ENCODE assay signal across 13 cellular contexts in the genomic region with DNA sequence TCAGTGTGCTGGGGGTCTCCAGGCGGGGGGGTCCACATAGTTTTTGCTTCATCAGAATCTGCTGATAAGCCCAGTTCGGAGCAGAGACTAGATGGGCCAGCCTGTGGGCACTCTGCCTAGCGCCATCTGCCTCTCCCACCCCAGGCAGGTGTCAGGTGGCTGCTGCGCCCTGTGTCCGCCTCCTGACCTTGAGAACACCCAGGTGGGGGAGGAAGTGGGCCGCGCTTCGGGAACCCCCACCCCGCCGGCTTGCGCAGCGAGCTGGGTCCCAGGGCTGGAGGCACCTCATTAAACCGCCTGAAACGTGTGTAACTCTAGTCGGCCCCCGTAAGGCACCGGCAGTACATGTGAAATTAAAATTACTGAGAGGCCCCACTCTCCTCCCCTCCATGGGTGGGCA.
"Had no signal": no experiment of that assay in that cellular context is flagged by ENCODE, and none has a peak within 500 bp of the region (broad histone marks: within the 10 kb centered on the region; RNA-seq: fewer than 3 reads in every experiment).

No MANE protein-coding gene starts in this region.

- DNase-seq: activated CD4-positive, alpha-beta T cell treated with anti-CD3 and anti-CD28 coated beads, Interleukin-2, amount 50 U/mL, for 1 hour; activated CD4-positive, CD25-positive, alpha-beta regulatory T cell; activated naive CD8-positive, alpha-beta T cell treated with anti-CD3 and anti-CD28 coated beads, Interleukin-2, amount 50 U/mL, for 24 hours; colonic mucosa; effector CD4-positive, alpha-beta T cell; SHP77 treated with DMSO at 0.1 percent for 48 hours had no signal

- H3K27me3 ChIP-seq: cardiac muscle cell, colonic mucosa, heart right ventricle, tibial nerve had no signal

- ATAC-seq: activated naive CD8-positive, alpha-beta T cell treated with anti-CD3 and anti-CD28 coated beads, Interleukin-2, amount 50 U/mL, for 24 hours; heart right ventricle; naive thymus-derived CD8-positive, alpha-beta T cell; stimulated activated memory B cell treated with anti-CD40 and anti-IgM and Interleukin-4, amounts not matched to agents 10 μg/mL and 1 μg/mL and 100 μg/mL, for 72 hours had no signal

- H3K27ac ChIP-seq: cardiac muscle cell, colonic mucosa, heart right ventricle, tibial nerve had no signal

- H3K4me3 Mint-ChIP-seq: activated naive CD8-positive, alpha-beta T cell treated with anti-CD3 and anti-CD28 coated beads, Interleukin-2, amount 50 U/mL, for 24 hours; stimulated activated memory B cell treated with anti-CD40 and anti-IgM and Interleukin-4, amounts not matched to agents 10 μg/mL and 1 μg/mL and 100 μg/mL, for 72 hours; T-helper 1 cell treated with Interleukin-12 subunit alpha and Interleukin-12 subunit beta and Interleukin-4 antibody, amounts not matched to agents 30 μg/mL and 1 μg/mL, for 36 hours had no signal

- H3K9me3 Mint-ChIP-seq: activated naive CD8-positive, alpha-beta T cell treated with anti-CD3 and anti-CD28 coated beads, Interleukin-2, amount 50 U/mL, for 24 hours; naive thymus-derived CD8-positive, alpha-beta T cell; stimulated activated memory B cell treated with anti-CD40 and anti-IgM and Interleukin-4, amounts not matched to agents 10 μg/mL and 1 μg/mL and 100 μg/mL, for 72 hours; T-helper 1 cell treated with Interleukin-12 subunit alpha and Interleukin-12 subunit beta and Interleukin-4 antibody, amounts not matched to agents 30 μg/mL and 1 μg/mL, for 36 hours had no signal

- H3K4me3 ChIP-seq: cardiac muscle cell, colonic mucosa, heart right ventricle, smooth muscle cell, tibial nerve had no signal

- H3K9me3 ChIP-seq: colonic mucosa, tibial nerve had no signal

- H3K4me1 ChIP-seq: colonic mucosa had no signal

- H3K27me3 Mint-ChIP-seq: activated naive CD8-positive, alpha-beta T cell treated with anti-CD3 and anti-CD28 coated beads, Interleukin-2, amount 50 U/mL, for 24 hours; naive thymus-derived CD8-positive, alpha-beta T cell; stimulated activated memory B cell treated with anti-CD40 and anti-IgM and Interleukin-4, amounts not matched to agents 10 μg/mL and 1 μg/mL and 100 μg/mL, for 72 hours had no signal

- H3K27ac Mint-ChIP-seq: activated naive CD8-positive, alpha-beta T cell treated with anti-CD3 and anti-CD28 coated beads, Interleukin-2, amount 50 U/mL, for 24 hours; T-helper 1 cell treated with Interleukin-12 subunit alpha and Interleukin-12 subunit beta and Interleukin-4 antibody, amounts not matched to agents 30 μg/mL and 1 μg/mL, for 36 hours had no signal

- H3K36me3 ChIP-seq: cardiac muscle cell, colonic mucosa, heart right ventricle, tibial nerve had no signal
